ENCODE assay signal across 8 cellular contexts in genomic region chr1:9009438-9010366, GRCh38. TPM values are rescaled to one million over a fixed set of nuclear protein-coding genes. Genes with fewer than 3 reads are reported as not detected.
DNase-seq lines count a peak whose midpoint lies in the region; ATAC-seq and TF ChIP-seq lines count a peak whose summit lies in the region.

No MANE protein-coding gene starts in this region.

- H3K4me3 ChIP-seq in BLaER1 (no peak overlapping the region), GM23338 (no peak overlapping the region), WERI-Rb-1 (ENCODE audit: low read depth, low read length) (no peak overlapping the region), cardiac muscle cell (no peak overlapping the region)

- H3K36me3 ChIP-seq in BLaER1 (no peaks in the 10 kb centered on the region), GM23338 (ENCODE audit: insufficient read depth) (no peaks in the 10 kb centered on the region), WERI-Rb-1 (no peaks in the 10 kb centered on the region), cardiac muscle cell (no peaks in the 10 kb centered on the region)

- H3K27me3 ChIP-seq in BLaER1: no peaks in the 10 kb centered on the region
- no peaks in the 10 kb centered on the region for H3K27me3 ChIP-seq in GM23338 (ENCODE audit: insufficient read depth)
- H3K27me3 ChIP-seq in WERI-Rb-1 (ENCODE audit: insufficient read depth, low read depth, severe bottlenecking): no peaks in the 10 kb centered on the region
- no peaks in the 10 kb centered on the region for H3K27me3 ChIP-seq in cardiac muscle cell

- no peaks in the 10 kb centered on the region for H3K36me3 Mint-ChIP-seq in GM23338 (ENCODE audit: low read depth)
- no peaks in the 10 kb centered on the region for H3K36me3 Mint-ChIP-seq in stimulated activated naive B cell treated with anti-CD40 and anti-IgM and Interleukin-4, amounts not matched to agents 10 μg/mL and 1 μg/mL and 100 μg/mL, for 72 hours

- no peak overlapping the region for H3K4me3 Mint-ChIP-seq in GM23338
- no peak overlapping the region for H3K4me3 Mint-ChIP-seq in stimulated activated naive B cell treated with anti-CD40 and anti-IgM and Interleukin-4, amounts not matched to agents 10 μg/mL and 1 μg/mL and 100 μg/mL, for 72 hours

- no peaks in the 10 kb centered on the region; the same call in 2 of the 3 replicates for H3K9me3 Mint-ChIP-seq in GM23338
- H3K9me3 Mint-ChIP-seq in stimulated activated naive B cell treated with anti-CD40 and anti-IgM and Interleukin-4, amounts not matched to agents 10 μg/mL and 1 μg/mL and 100 μg/mL, for 72 hours: no peaks in the 10 kb centered on the region

- H4K20me1 ChIP-seq in BLaER1: no peaks in the 10 kb centered on the region
- H4K20me1 ChIP-seq in GM23338 (replicated peaks; ENCODE audit: insufficient read depth): no peaks in the 10 kb centered on the region

- DNase-seq in GM23338 (ENCODE audit: low spot score): peak; percentile 83
- DNase-seq in WERI-Rb-1: peak; percentile 54
- DNase-seq in cardiac muscle cell (ENCODE audit: low read depth in 1 of 2, low spot score in 1 of 2): peak; percentile 55 to 59
- DNase-seq in stimulated activated naive B cell treated with anti-CD40 and anti-IgM and Interleukin-4, amounts not matched to agents 10 μg/mL and 1 μg/mL and 100 μg/mL, for 72 hours: no peak
- DNase-seq in NCI-H1694 (lab: John Stamatoyannopoulos, UW): no peak
- DNase-seq in epidermal melanocyte (ENCODE audit: insufficient read length, low spot score): no peak
- no peak for DNase-seq in cerebellar nuclear complex (lab: John Stamatoyannopoulos, UW)

- H3K27ac ChIP-seq in BLaER1: no peak overlapping the region
- no peak overlapping the region for H3K27ac ChIP-seq in GM23338 (ENCODE audit: low read depth)
- H3K27ac ChIP-seq in WERI-Rb-1: no peak overlapping the region
- no peak overlapping the region for H3K27ac ChIP-seq in cardiac muscle cell

- H3K9me3 ChIP-seq in BLaER1 (no peaks in the 10 kb centered on the region), WERI-Rb-1 (ENCODE audit: severe bottlenecking) (no peaks in the 10 kb centered on the region), cardiac muscle cell (ENCODE audit: low read depth) (no peaks in the 10 kb centered on the region)

- no peak overlapping the region for H2AFZ ChIP-seq in GM23338

- H3K4me1 Mint-ChIP-seq in GM23338: peaks cover 6% of the 10 kb centered on the region; the same call in 2 of the 3 replicates
- peaks cover 37 to 62% of the 10 kb centered on the region in 2 donors for H3K4me1 Mint-ChIP-seq in stimulated activated naive B cell treated with anti-CD40 and anti-IgM and Interleukin-4, amounts not matched to agents 10 μg/mL and 1 μg/mL and 100 μg/mL, for 72 hours

- peaks cover 13% of the 10 kb centered on the region for H3K27me3 Mint-ChIP-seq in GM23338 (ENCODE audit: insufficient read depth, low read depth, poor library complexity)
- peaks cover 0 to 11% of the 10 kb centered on the region in 2 donors for H3K27me3 Mint-ChIP-seq in stimulated activated naive B cell treated with anti-CD40 and anti-IgM and Interleukin-4, amounts not matched to agents 10 μg/mL and 1 μg/mL and 100 μg/mL, for 72 hours

- no peak overlapping the region for H3K9ac ChIP-seq in BLaER1

- ATAC-seq in GM23338: peak; percentile 93
- no peak for ATAC-seq in stimulated activated naive B cell treated with anti-CD40 and anti-IgM and Interleukin-4, amounts not matched to agents 10 μg/mL and 1 μg/mL and 100 μg/mL, for 72 hours (replicated peaks)

- no peaks in the 10 kb centered on the region for H3F3A ChIP-seq in GM23338 (replicated peaks; ENCODE audit: low read depth)

- peak overlapping the region; percentile 83 for H3K4me2 ChIP-seq in BLaER1
- no peak overlapping the region for H3K4me2 ChIP-seq in GM23338

- no peaks in the 10 kb centered on the region for H3K9me2 ChIP-seq in GM23338 (ENCODE audit: insufficient read depth)

- TF ChIP-seq CTCF in GM23338 (conservative IDR thresholded peaks at IDR 0.05; ENCODE audit: low read depth in 2 of 2): peak; percentile 82 to 97
- peak; percentile 90 for TF ChIP-seq CTCF in WERI-Rb-1 (IDR thresholded peaks at IDR 0.05; ENCODE audit: low read depth, low read length)
- peak; percentile 70 for TF ChIP-seq CTCF in cardiac muscle cell (IDR thresholded peaks at IDR 0.05; ENCODE audit: low read depth, low read length)

- peak overlapping the region; percentile 97 for H3K27ac Mint-ChIP-seq in GM23338
- peak overlapping the region; percentile 9 for H3K27ac Mint-ChIP-seq in stimulated activated naive B cell treated with anti-CD40 and anti-IgM and Interleukin-4, amounts not matched to agents 10 μg/mL and 1 μg/mL and 100 μg/mL, for 72 hours

- H3K4me1 ChIP-seq in BLaER1: peaks cover 77% of the 10 kb centered on the region
- no peaks in the 10 kb centered on the region for H3K4me1 ChIP-seq in GM23338 (ENCODE audit: insufficient read depth)
- no peaks in the 10 kb centered on the region for H3K4me1 ChIP-seq in cardiac muscle cell (ENCODE audit: low read depth)

- H3K79me2 ChIP-seq in GM23338 (replicated peaks; ENCODE audit: insufficient read depth): no peaks in the 10 kb centered on the region

TF ChIP-seq in GM23338, 12 proteins besides CTCF, POLR2A, EP300 and RAD21:
- TF ChIP-seq ZNF331 (CRISPR knock-in tag; IDR thresholded peaks at IDR 0.05; ENCODE audit: low read depth): no peak
- 0 out of 2 replicates have a peak, but pooled peaks have one; percentile 10 for TF ChIP-seq ETS1 (IDR thresholded peaks at IDR 0.05)
- peak; percentile 84 for TF ChIP-seq POLR2AphosphoS5 (IDR thresholded peaks at IDR 0.05; ENCODE audit: low read depth)
- no peak for TF ChIP-seq REST (IDR thresholded peaks at IDR 0.05; ENCODE audit: unreplicated experiment)
- peak; percentile 83 for TF ChIP-seq CREB1 (CRISPR knock-in tag; IDR thresholded peaks at IDR 0.05; ENCODE audit: low read depth)

RNA-seq across cellular contexts. Expression of gene SLC2A7, which starts 16.5 kb away (rescaled TPM):
- not detected in 2 replicates for total RNA-seq in GM23338 (2014; rRNA removed; shearing (Covaris generic))
- polyA plus RNA-seq in GM23338 (2016; fragmentation: Nextera tagmentation; extraction: Ambion mirVana) (not detected in 2 replicates), cardiac muscle cell (not detected in 2 replicates)
- total RNA-seq in cardiac muscle cell: not detected in 2 replicates

RNA-seq across cellular contexts. Expression of gene SLC2A5, which starts 59.7 kb away (rescaled TPM):
- 0.03 TPM in 1 of 2 replicates, not detected in the other for total RNA-seq in GM23338 (2014; rRNA removed; shearing (Covaris generic))
- polyA plus RNA-seq in GM23338 (2016; fragmentation: Nextera tagmentation; extraction: Ambion mirVana) (not detected in 2 replicates), cardiac muscle cell (0.11 TPM in 1 of 2 replicates, not detected in the other)
- 0.04 TPM in 1 of 2 replicates, not detected in the other for total RNA-seq in cardiac muscle cell

Comparison
In these comparisons a context has a peak if more than half of its experiments do, and no peak if none do; other contexts are left out.
1. DNase-seq: peak in GM23338 (single experiment), WERI-Rb-1 (single experiment) and cardiac muscle cell (2 of 2); none in stimulated activated naive B cell treated with anti-CD40 and anti-IgM and Interleukin-4, amounts not matched to agents 10 μg/mL and 1 μg/mL and 100 μg/mL, for 72 hours (single experiment), NCI-H1694 (single experiment), epidermal melanocyte (single experiment) and cerebellar nuclear complex (0 of 2).
2. Peak in every context shown above with its lines, with median percentiles within 50 percentile points of each other: CTCF ChIP-seq.